In genomic region chr10:129896231-129897150, GRCh38 we compare ENCODE assay signal across 16 cellular contexts.
A peak's percentile ranks its signal among the peaks of the same experiment; 100 is the strongest.
DNase-seq lines count a peak whose midpoint lies in the region; ATAC-seq and TF ChIP-seq lines count a peak whose summit lies in the region.
"Had no signal": no experiment of that assay in that cellular context is flagged by ENCODE, and none has a peak within 500 bp of the region (broad histone marks: within the 10 kb centered on the region; RNA-seq: fewer than 3 reads in every experiment).

No MANE protein-coding gene starts in this region.

- H3K27me3 ChIP-seq in endodermal cell (ENCODE audit: control insufficient read depth, insufficient read depth, low read length, poor library complexity, severe bottlenecking) = peaks cover 8% of the 10 kb centered on the region
- no peaks in the 10 kb centered on the region for H3K27me3 ChIP-seq in mesendoderm (ENCODE audit: insufficient read depth, low read length, poor library complexity)
- H3K27me3 ChIP-seq: BLaER1 treated with 17β-estradiol and CSF1 and Interleukin-3, amounts not matched to agents 10 nM and 100 nM had no signal

- no peak overlapping the region for H2BK5ac ChIP-seq in mesendoderm (ENCODE audit: low read length)

- H3K27me3 Mint-ChIP-seq in stimulated activated naive CD8-positive, alpha-beta T cell treated with anti-CD3 and anti-CD28 coated beads, Interleukin-15, amount 100 ng/mL, for 72 hours = peaks cover 46% of the 10 kb centered on the region
- H3K27me3 Mint-ChIP-seq in endodermal cell (ENCODE audit: insufficient read depth) = no peaks in the 10 kb centered on the region
- peaks cover 33% of the 10 kb centered on the region for H3K27me3 Mint-ChIP-seq in activated naive CD8-positive, alpha-beta T cell treated with anti-CD3 and anti-CD28 coated beads for 36 hours

- H3K23ac ChIP-seq in mesendoderm (ENCODE audit: low read length) = no peak overlapping the region

- H3K4me1 Mint-ChIP-seq in stimulated activated naive CD8-positive, alpha-beta T cell treated with anti-CD3 and anti-CD28 coated beads, Interleukin-15, amount 100 ng/mL, for 72 hours = no peaks in the 10 kb centered on the region
- H3K4me1 Mint-ChIP-seq in endodermal cell = peaks cover 37% of the 10 kb centered on the region
- H3K4me1 Mint-ChIP-seq in activated naive CD8-positive, alpha-beta T cell treated with anti-CD3 and anti-CD28 coated beads for 36 hours = no peaks in the 10 kb centered on the region

- DNase-seq in stimulated activated naive CD8-positive, alpha-beta T cell treated with anti-CD3 and anti-CD28 coated beads, Interleukin-15, amount 100 ng/mL, for 72 hours = no peak
- DNase-seq in stimulated activated naive CD8-positive, alpha-beta T cell treated with anti-CD3 and anti-CD28 coated beads, Interleukin-15, Interleukin-2, amounts not matched to agents 100 U/mL and 50 U/mL, for 24 hours = no peak
- DNase-seq in endodermal cell (no peak), mesendoderm (peak; percentile 30), occipital lobe (lab: John Stamatoyannopoulos, UW) (no peak)
- DNase-seq in activated naive CD8-positive, alpha-beta T cell treated with anti-CD3 and anti-CD28 coated beads for 36 hours = no peak
- DNase-seq: 8988T, DMS 273 treated with DMSO at 0.1 percent for 48 hours, NCI-H146, NCI-H2081 treated with DMSO at 0.1 percent for 48 hours, NCI-H526, OCI-M1, RPMI8226 had no signal

- peak; percentile 54 for ATAC-seq in stimulated activated naive CD8-positive, alpha-beta T cell treated with anti-CD3 and anti-CD28 coated beads, Interleukin-15, amount 100 ng/mL, for 72 hours
- no peak for ATAC-seq in stimulated activated naive CD8-positive, alpha-beta T cell treated with anti-CD3 and anti-CD28 coated beads, Interleukin-15, Interleukin-2, amounts not matched to agents 100 U/mL and 50 U/mL, for 24 hours
- no peak for ATAC-seq in HG03097 (IDR thresholded peaks at IDR 0.05; ENCODE audit: low FRiP score, unreplicated experiment)
- no peak for ATAC-seq in GM19035 (IDR thresholded peaks at IDR 0.05; ENCODE audit: unreplicated experiment)

- H2BK15ac ChIP-seq in mesendoderm (replicated peaks; ENCODE audit: low read depth) = no peak overlapping the region

- H2BK120ac ChIP-seq in mesendoderm (ENCODE audit: low read depth, low read length) = no peak overlapping the region

- H2AK5ac ChIP-seq in mesendoderm (ENCODE audit: low read length) = no peak overlapping the region

- H3K4me1 ChIP-seq in endodermal cell (ENCODE audit: control insufficient read depth, insufficient read depth, low read length) (peaks cover 4% of the 10 kb centered on the region), mesendoderm (ENCODE audit: control insufficient read depth, low read depth, low read length) (peaks cover 3% of the 10 kb centered on the region)

- no peaks in the 10 kb centered on the region for H3K9me3 ChIP-seq in endodermal cell (ENCODE audit: control insufficient read depth, low read length)
- H3K9me3 ChIP-seq: BLaER1 treated with 17β-estradiol and CSF1 and Interleukin-3, amounts not matched to agents 10 nM and 100 nM had no signal

- no peak overlapping the region for H4K8ac ChIP-seq in mesendoderm (ENCODE audit: low read depth, low read length)

- no peak overlapping the region for H3K18ac ChIP-seq in mesendoderm (ENCODE audit: low read length)

- no peak overlapping the region for H3K4ac ChIP-seq in mesendoderm (ENCODE audit: low read depth, low read length)

- H3K9me3 Mint-ChIP-seq in stimulated activated naive CD8-positive, alpha-beta T cell treated with anti-CD3 and anti-CD28 coated beads, Interleukin-15, amount 100 ng/mL, for 72 hours = no peaks in the 10 kb centered on the region
- no peaks in the 10 kb centered on the region for H3K9me3 Mint-ChIP-seq in endodermal cell
- no peaks in the 10 kb centered on the region for H3K9me3 Mint-ChIP-seq in activated naive CD8-positive, alpha-beta T cell treated with anti-CD3 and anti-CD28 coated beads for 36 hours

- H3K36me3 ChIP-seq in endodermal cell (ENCODE audit: control insufficient read depth, insufficient read depth, low read length) = no peaks in the 10 kb centered on the region
- no peaks in the 10 kb centered on the region for H3K36me3 ChIP-seq in mesendoderm (ENCODE audit: control insufficient read depth, insufficient read depth, low read length)
- H3K36me3 ChIP-seq: BLaER1 treated with 17β-estradiol and CSF1 and Interleukin-3, amounts not matched to agents 10 nM and 100 nM had no signal

- H3K79me1 ChIP-seq in mesendoderm (ENCODE audit: low read length) = no peaks in the 10 kb centered on the region

- H3K56ac ChIP-seq in mesendoderm (ENCODE audit: low read length) = no peak overlapping the region

- H3K27ac Mint-ChIP-seq in stimulated activated naive CD8-positive, alpha-beta T cell treated with anti-CD3 and anti-CD28 coated beads, Interleukin-15, amount 100 ng/mL, for 72 hours = no peak overlapping the region
- H3K27ac Mint-ChIP-seq in endodermal cell = no peak overlapping the region
- H3K27ac Mint-ChIP-seq in activated naive CD8-positive, alpha-beta T cell treated with anti-CD3 and anti-CD28 coated beads for 36 hours = no peak overlapping the region

- H3K4me3 Mint-ChIP-seq in stimulated activated naive CD8-positive, alpha-beta T cell treated with anti-CD3 and anti-CD28 coated beads, Interleukin-15, amount 100 ng/mL, for 72 hours = no peak overlapping the region
- H3K4me3 Mint-ChIP-seq in endodermal cell = no peak overlapping the region
- no peak overlapping the region for H3K4me3 Mint-ChIP-seq in activated naive CD8-positive, alpha-beta T cell treated with anti-CD3 and anti-CD28 coated beads for 36 hours

- 63 to 72% methylated on average over 13 to 43 of the region's 43 CpGs for WGBS in endodermal cell (ENCODE audit: insufficient coverage in 1 of 2, insufficient read length in 1 of 2), 2 experiments
- WGBS in mesendoderm (ENCODE audit: extremely low coverage, insufficient coverage, low lambda C conversion rate) = no CpG with 5 or more reads among the region's 43 CpGs

- no peaks in the 10 kb centered on the region for H3K79me2 ChIP-seq in mesendoderm (ENCODE audit: control insufficient read depth, insufficient read depth, low read length)

- H3K4me3 ChIP-seq in endodermal cell (ENCODE audit: low read length) (no peak overlapping the region), mesendoderm (ENCODE audit: low read length) (no peak overlapping the region)
- H3K4me3 ChIP-seq: BLaER1 treated with 17β-estradiol and CSF1 and Interleukin-3, amounts not matched to agents 10 nM and 100 nM had no signal

- TF ChIP-seq CTCF in endodermal cell (conservative IDR thresholded peaks at IDR 0.05) = no peak

- no peak overlapping the region for H4K5ac ChIP-seq in mesendoderm (ENCODE audit: low read length)

- H3K27ac ChIP-seq in endodermal cell (ENCODE audit: low read depth, low read length) = peak overlapping the region; percentile 93
- H3K27ac ChIP-seq in mesendoderm (ENCODE audit: low read depth, low read length) = no peak overlapping the region
- H3K27ac ChIP-seq: BLaER1 treated with 17β-estradiol and CSF1 and Interleukin-3, amounts not matched to agents 10 nM and 100 nM had no signal

- H3K4me2 ChIP-seq in mesendoderm (ENCODE audit: low read length) = no peak overlapping the region
- H3K4me2 ChIP-seq: BLaER1 treated with 17β-estradiol and CSF1 and Interleukin-3, amounts not matched to agents 10 nM and 100 nM had no signal

- H3K9ac ChIP-seq in endodermal cell (ENCODE audit: extremely low read depth, low read length, poor library complexity, severe bottlenecking) (no peak overlapping the region), mesendoderm (ENCODE audit: low read length) (no peak overlapping the region)
- H3K9ac ChIP-seq: BLaER1 treated with 17β-estradiol and CSF1 and Interleukin-3, amounts not matched to agents 10 nM and 100 nM had no signal

- no peaks in the 10 kb centered on the region for H3K36me3 Mint-ChIP-seq in endodermal cell (ENCODE audit: low read depth)
- no peaks in the 10 kb centered on the region for H3K36me3 Mint-ChIP-seq in activated naive CD8-positive, alpha-beta T cell treated with anti-CD3 and anti-CD28 coated beads for 36 hours
